Comparison of ENCODE assay signal across 17 cellular contexts in genomic region chr11:22982903-22983302, GRCh38.
DNase-seq lines count a peak whose midpoint lies in the region; ATAC-seq and TF ChIP-seq lines count a peak whose summit lies in the region.
"Had no signal": no experiment of that assay in that cellular context is flagged by ENCODE, and none has a peak within 500 bp of the region (broad histone marks: within the 10 kb centered on the region; RNA-seq: fewer than 3 reads in every experiment).

No MANE protein-coding gene starts in this region.

- TF ChIP-seq POLR2A in testis (IDR thresholded peaks at IDR 0.05): no peak

- H3K9me3 ChIP-seq in right cardiac atrium (ENCODE audit: control insufficient read depth, low read length): no peaks in the 10 kb centered on the region
- H3K9me3 ChIP-seq in testis: no peaks in the 10 kb centered on the region
- H3K9me3 ChIP-seq: A549 had no signal

- no peaks in the 10 kb centered on the region for H3K4me1 Mint-ChIP-seq in activated naive CD4-positive, alpha-beta T cell treated with anti-CD3 and anti-CD28 coated beads, Interleukin-2, amount 10 ng/mL, durations not matched to agents 7 days and 5 days
- H3K4me1 Mint-ChIP-seq: B cell had no signal

- CTCF ChIA-PET in activated naive CD4-positive, alpha-beta T cell treated with anti-CD3 and anti-CD28 coated beads, Interleukin-2, amount 10 ng/mL, durations not matched to agents 7 days and 5 days (lab: Charles Lee): no interaction called here

- H3K4me3 Mint-ChIP-seq in activated naive CD4-positive, alpha-beta T cell treated with anti-CD3 and anti-CD28 coated beads, Interleukin-2, amount 10 ng/mL, durations not matched to agents 7 days and 5 days: no peak overlapping the region
- H3K4me3 Mint-ChIP-seq: B cell; CD4-positive, alpha-beta T cell; CD8-positive, alpha-beta T cell had no signal

- intact Hi-C loops in right cardiac atrium (cut with DNase I) (no loop called here), Right ventricle myocardium inferior (cut with DNase I) (no loop called here), testis (cut with DNase I; ENCODE audit: low total_unique reads) (no loop called here)

- no peak overlapping the region for H3K27ac Mint-ChIP-seq in activated naive CD4-positive, alpha-beta T cell treated with anti-CD3 and anti-CD28 coated beads, Interleukin-2, amount 10 ng/mL, durations not matched to agents 7 days and 5 days
- H3K27ac Mint-ChIP-seq: B cell; CD4-positive, alpha-beta T cell; CD8-positive, alpha-beta T cell had no signal

- H3K27me3 ChIP-seq in right cardiac atrium (ENCODE audit: control insufficient read depth, insufficient read depth): no peaks in the 10 kb centered on the region
- H3K27me3 ChIP-seq in testis: no peaks in the 10 kb centered on the region
- H3K27me3 ChIP-seq: BLaER1 treated with 17β-estradiol and CSF1 and Interleukin-3, amounts not matched to agents 10 nM and 100 nM had no signal

- TF ChIP-seq CTCF in testis (IDR thresholded peaks at IDR 0.05): no peak

- H3K9me3 Mint-ChIP-seq in activated naive CD4-positive, alpha-beta T cell treated with anti-CD3 and anti-CD28 coated beads, Interleukin-2, amount 10 ng/mL, durations not matched to agents 7 days and 5 days: no peaks in the 10 kb centered on the region

- H3K36me3 Mint-ChIP-seq in activated naive CD4-positive, alpha-beta T cell treated with anti-CD3 and anti-CD28 coated beads, Interleukin-2, amount 10 ng/mL, durations not matched to agents 7 days and 5 days: no peaks in the 10 kb centered on the region

- H3K27me3 Mint-ChIP-seq in activated naive CD4-positive, alpha-beta T cell treated with anti-CD3 and anti-CD28 coated beads, Interleukin-2, amount 10 ng/mL, durations not matched to agents 7 days and 5 days: no peaks in the 10 kb centered on the region
- H3K27me3 Mint-ChIP-seq: B cell; CD4-positive, alpha-beta T cell had no signal

- no peaks in the 10 kb centered on the region for H3K4me1 ChIP-seq in right cardiac atrium (ENCODE audit: control insufficient read depth, insufficient read depth, low read length)
- no peaks in the 10 kb centered on the region for H3K4me1 ChIP-seq in testis
- H3K4me1 ChIP-seq: A549; BLaER1 treated with 17β-estradiol and CSF1 and Interleukin-3, amounts not matched to agents 10 nM and 100 nM; Caco-2 had no signal

- ATAC-seq in right cardiac atrium: peak; percentile 81 to 90
- no peak for ATAC-seq in Right ventricle myocardium inferior
- ATAC-seq in GM21528 (IDR thresholded peaks at IDR 0.05; ENCODE audit: low FRiP score, unreplicated experiment): no peak
- ATAC-seq: A549; CD8-positive, alpha-beta T cell had no signal

- H3K27ac ChIP-seq in right cardiac atrium (ENCODE audit: low read length) (no peak overlapping the region), testis (no peak overlapping the region)
- H3K27ac ChIP-seq: 22Rv1; A549; BLaER1 treated with 17β-estradiol and CSF1 and Interleukin-3, amounts not matched to agents 10 nM and 100 nM; C4-2B had no signal

- DNase-seq in right cardiac atrium: no peak
- no peak for DNase-seq in Right ventricle myocardium inferior (ENCODE audit: missing footprints)
- peak; percentile 36 for DNase-seq in testis
- no peak for DNase-seq in activated naive CD4-positive, alpha-beta T cell treated with anti-CD3 and anti-CD28 coated beads, Interleukin-2, amount 10 ng/mL, durations not matched to agents 7 days and 5 days
- DNase-seq: AML-193; Caco-2; Calu3; CD4-positive, alpha-beta T cell; CD8-positive, alpha-beta T cell; DMS79 treated with DMSO at 0.1 percent for 48 hours; GF-D8 had no signal

- H3K36me3 ChIP-seq in testis (ENCODE audit: low read depth, missing control alignments): no peaks in the 10 kb centered on the region
- H3K36me3 ChIP-seq: BLaER1 treated with 17β-estradiol and CSF1 and Interleukin-3, amounts not matched to agents 10 nM and 100 nM had no signal

- 54% methylated on average over 4 of the region's 4 CpGs for WGBS in right cardiac atrium
- WGBS in testis, 2 donors: 44 to 74% methylated on average over 4 of the region's 4 CpGs

- H3K4me3 ChIP-seq in right cardiac atrium (ENCODE audit: low read length) (no peak overlapping the region), testis (no peak overlapping the region)
- H3K4me3 ChIP-seq: A549; BLaER1 treated with 17β-estradiol and CSF1 and Interleukin-3, amounts not matched to agents 10 nM and 100 nM had no signal

Comparison
In these comparisons a context has a peak if more than half of its experiments do, and no peak if none do; other contexts are left out.
1. ATAC-seq: peak in right cardiac atrium (2 of 2); none in Right ventricle myocardium inferior (single experiment) and GM21528 (single experiment).